Comparison of ENCODE assay signal across 2 cellular contexts in the genomic region with DNA sequence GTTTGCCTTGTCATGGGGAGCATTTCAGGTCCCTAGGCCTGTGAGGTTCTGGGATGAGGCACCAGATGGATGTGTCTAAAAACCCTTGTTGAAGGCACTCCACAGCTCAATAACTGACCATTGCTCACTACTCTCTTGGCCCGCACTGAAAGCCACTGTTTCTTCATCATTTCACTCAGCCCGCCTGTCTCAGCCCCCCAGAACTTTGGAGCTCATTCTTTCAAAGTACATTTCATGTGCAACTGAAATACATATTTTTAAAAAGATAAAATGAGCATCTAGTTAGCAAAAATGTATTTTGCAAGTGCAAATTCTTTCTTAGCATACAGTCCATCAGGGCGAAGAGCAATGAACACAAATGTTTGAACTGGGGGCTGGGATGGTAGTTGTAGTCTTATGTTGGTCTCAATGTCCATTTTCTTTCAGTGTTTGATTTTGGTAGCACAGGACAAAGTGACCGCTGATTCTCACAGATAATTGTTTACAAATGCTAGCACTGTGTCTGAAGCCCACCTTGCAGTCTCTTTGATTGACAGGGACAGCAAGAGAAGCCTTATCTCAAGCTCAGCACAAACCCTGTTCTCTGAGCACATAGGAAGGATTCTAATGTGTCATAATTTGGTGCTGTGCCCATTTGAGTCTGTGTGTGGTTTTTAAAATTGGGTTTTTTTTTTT.
TF ChIP-seq lines count a peak whose summit lies in the region.

No MANE protein-coding gene starts in this region.

TF ChIP-seq in HepG2, 621 proteins besides CTCF, POLR2A, EP300 and RAD21 (continued from another document and continues in another):
- TF ChIP-seq, protein P1, sequence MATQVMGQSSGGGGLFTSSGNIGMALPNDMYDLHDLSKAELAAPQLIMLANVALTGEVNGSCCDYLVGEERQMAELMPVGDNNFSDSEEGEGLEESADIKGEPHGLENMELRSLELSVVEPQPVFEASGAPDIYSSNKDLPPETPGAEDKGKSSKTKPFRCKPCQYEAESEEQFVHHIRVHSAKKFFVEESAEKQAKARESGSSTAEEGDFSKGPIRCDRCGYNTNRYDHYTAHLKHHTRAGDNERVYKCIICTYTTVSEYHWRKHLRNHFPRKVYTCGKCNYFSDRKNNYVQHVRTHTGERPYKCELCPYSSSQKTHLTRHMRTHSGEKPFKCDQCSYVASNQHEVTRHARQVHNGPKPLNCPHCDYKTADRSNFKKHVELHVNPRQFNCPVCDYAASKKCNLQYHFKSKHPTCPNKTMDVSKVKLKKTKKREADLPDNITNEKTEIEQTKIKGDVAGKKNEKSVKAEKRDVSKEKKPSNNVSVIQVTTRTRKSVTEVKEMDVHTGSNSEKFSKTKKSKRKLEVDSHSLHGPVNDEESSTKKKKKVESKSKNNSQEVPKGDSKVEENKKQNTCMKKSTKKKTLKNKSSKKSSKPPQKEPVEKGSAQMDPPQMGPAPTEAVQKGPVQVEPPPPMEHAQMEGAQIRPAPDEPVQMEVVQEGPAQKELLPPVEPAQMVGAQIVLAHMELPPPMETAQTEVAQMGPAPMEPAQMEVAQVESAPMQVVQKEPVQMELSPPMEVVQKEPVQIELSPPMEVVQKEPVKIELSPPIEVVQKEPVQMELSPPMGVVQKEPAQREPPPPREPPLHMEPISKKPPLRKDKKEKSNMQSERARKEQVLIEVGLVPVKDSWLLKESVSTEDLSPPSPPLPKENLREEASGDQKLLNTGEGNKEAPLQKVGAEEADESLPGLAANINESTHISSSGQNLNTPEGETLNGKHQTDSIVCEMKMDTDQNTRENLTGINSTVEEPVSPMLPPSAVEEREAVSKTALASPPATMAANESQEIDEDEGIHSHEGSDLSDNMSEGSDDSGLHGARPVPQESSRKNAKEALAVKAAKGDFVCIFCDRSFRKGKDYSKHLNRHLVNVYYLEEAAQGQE (IDR thresholded peaks at IDR 0.05; ENCODE audit: borderline replicate concordance in 1 of 2, low read depth in 1 of 2, low read length in 2 of 2), result peak in 1 of 2 experiments; percentile 70; a peak in 2 of 4 replicates
- TF ChIP-seq GABPB1 (CRISPR knock-in tag; IDR thresholded peaks at IDR 0.05) (0 out of 2 replicates have a peak, but pooled peaks have one; percentile 11), ZNF3 (CRISPR knock-in tag; IDR thresholded peaks at IDR 0.05) (peak; percentile 29; the same call in 1 of the 2 replicates), LCORL (IDR thresholded peaks at IDR 0.05) (0 out of 2 replicates have a peak, but pooled peaks have one; percentile 10), LCORL (CRISPR knock-in tag; IDR thresholded peaks at IDR 0.05) (0 out of 2 replicates have a peak, but pooled peaks have one; percentile 46), GFI1 (CRISPR knock-in tag; IDR thresholded peaks at IDR 0.05; ENCODE audit: borderline replicate concordance) (peak; percentile 49; the same call in 1 of the 2 replicates), ARNTL (CRISPR knock-in tag; IDR thresholded peaks at IDR 0.05) (0 out of 2 replicates have a peak, but pooled peaks have one; percentile 35), ZNF296 (CRISPR knock-in tag; conservative IDR thresholded peaks at IDR 0.05) (peak; percentile 39; the same call in 1 of the 2 replicates), BCL6 (CRISPR knock-in tag; IDR thresholded peaks at IDR 0.05) (peak; percentile 91), FOXJ3 (CRISPR knock-in tag; IDR thresholded peaks at IDR 0.05; ENCODE audit: borderline replicate concordance) (peak; percentile 75; the same call in 1 of the 2 replicates), ZNF264 (CRISPR knock-in tag; IDR thresholded peaks at IDR 0.05) (peak; percentile 43; the same call in 1 of the 2 replicates)
- TF ChIP-seq, protein P2, sequence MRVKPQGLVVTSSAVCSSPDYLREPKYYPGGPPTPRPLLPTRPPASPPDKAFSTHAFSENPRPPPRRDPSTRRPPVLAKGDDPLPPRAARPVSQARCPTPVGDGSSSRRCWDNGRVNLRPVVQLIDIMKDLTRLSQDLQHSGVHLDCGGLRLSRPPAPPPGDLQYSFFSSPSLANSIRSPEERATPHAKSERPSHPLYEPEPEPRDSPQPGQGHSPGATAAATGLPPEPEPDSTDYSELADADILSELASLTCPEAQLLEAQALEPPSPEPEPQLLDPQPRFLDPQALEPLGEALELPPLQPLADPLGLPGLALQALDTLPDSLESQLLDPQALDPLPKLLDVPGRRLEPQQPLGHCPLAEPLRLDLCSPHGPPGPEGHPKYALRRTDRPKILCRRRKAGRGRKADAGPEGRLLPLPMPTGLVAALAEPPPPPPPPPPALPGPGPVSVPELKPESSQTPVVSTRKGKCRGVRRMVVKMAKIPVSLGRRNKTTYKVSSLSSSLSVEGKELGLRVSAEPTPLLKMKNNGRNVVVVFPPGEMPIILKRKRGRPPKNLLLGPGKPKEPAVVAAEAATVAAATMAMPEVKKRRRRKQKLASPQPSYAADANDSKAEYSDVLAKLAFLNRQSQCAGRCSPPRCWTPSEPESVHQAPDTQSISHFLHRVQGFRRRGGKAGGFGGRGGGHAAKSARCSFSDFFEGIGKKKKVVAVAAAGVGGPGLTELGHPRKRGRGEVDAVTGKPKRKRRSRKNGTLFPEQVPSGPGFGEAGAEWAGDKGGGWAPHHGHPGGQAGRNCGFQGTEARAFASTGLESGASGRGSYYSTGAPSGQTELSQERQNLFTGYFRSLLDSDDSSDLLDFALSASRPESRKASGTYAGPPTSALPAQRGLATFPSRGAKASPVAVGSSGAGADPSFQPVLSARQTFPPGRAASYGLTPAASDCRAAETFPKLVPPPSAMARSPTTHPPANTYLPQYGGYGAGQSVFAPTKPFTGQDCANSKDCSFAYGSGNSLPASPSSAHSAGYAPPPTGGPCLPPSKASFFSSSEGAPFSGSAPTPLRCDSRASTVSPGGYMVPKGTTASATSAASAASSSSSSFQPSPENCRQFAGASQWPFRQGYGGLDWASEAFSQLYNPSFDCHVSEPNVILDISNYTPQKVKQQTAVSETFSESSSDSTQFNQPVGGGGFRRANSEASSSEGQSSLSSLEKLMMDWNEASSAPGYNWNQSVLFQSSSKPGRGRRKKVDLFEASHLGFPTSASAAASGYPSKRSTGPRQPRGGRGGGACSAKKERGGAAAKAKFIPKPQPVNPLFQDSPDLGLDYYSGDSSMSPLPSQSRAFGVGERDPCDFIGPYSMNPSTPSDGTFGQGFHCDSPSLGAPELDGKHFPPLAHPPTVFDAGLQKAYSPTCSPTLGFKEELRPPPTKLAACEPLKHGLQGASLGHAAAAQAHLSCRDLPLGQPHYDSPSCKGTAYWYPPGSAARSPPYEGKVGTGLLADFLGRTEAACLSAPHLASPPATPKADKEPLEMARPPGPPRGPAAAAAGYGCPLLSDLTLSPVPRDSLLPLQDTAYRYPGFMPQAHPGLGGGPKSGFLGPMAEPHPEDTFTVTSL (CRISPR knock-in tag; IDR thresholded peaks at IDR 0.05; ENCODE audit: borderline replicate concordance), result peak; percentile 65; the same call in 1 of the 2 replicates
- TF ChIP-seq, protein P3, sequence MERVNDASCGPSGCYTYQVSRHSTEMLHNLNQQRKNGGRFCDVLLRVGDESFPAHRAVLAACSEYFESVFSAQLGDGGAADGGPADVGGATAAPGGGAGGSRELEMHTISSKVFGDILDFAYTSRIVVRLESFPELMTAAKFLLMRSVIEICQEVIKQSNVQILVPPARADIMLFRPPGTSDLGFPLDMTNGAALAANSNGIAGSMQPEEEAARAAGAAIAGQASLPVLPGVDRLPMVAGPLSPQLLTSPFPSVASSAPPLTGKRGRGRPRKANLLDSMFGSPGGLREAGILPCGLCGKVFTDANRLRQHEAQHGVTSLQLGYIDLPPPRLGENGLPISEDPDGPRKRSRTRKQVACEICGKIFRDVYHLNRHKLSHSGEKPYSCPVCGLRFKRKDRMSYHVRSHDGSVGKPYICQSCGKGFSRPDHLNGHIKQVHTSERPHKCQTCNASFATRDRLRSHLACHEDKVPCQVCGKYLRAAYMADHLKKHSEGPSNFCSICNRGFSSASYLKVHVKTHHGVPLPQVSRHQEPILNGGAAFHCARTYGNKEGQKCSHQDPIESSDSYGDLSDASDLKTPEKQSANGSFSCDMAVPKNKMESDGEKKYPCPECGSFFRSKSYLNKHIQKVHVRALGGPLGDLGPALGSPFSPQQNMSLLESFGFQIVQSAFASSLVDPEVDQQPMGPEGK (CRISPR knock-in tag; IDR thresholded peaks at IDR 0.05), result peak; percentile 59

TF ChIP-seq in GM23338, 12 proteins besides CTCF, POLR2A, EP300 and RAD21 (continued from another document):
- TF ChIP-seq ZNF114 (CRISPR knock-in tag; IDR thresholded peaks at IDR 0.05), result no peak
- no peak for TF ChIP-seq ZNF331 (CRISPR knock-in tag; IDR thresholded peaks at IDR 0.05; ENCODE audit: low read depth)
